13 cellular contexts compared by ENCODE assay signal in the genomic region with DNA sequence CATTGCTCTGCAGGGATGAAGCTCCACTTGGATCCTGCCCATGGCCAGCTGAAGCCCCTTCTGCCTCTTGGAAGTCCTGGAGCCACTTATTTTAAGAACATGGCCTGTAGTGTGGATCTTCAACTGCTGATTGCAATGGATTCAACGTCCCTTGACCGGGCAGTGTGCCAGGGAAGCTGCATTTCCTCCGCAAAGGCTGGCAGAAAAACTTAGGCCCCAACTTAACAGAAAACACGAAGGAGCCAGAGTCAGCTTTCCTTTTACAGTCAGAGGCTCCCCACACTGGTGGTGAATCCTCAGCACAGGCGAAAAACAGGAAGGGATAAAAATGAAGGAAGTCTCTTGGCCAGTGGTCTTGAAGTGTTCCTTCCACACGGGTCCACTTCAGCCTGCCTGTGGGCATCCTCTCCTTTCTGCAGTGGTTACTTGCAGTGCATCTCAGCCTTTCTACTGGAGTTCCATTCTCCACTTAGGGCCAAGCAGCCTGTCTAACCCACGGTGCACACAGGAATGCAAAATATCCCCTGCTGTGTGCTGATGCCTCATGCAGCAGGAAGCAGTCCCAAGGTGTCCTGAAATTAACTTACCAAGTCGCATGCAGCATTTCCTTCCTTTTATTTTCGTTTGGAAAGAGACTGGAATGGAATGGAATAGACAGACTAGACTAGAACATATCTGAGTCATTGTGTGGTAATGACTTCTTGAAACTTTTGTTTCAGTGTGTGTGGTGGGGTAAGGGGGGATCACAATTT. TPM values are rescaled to one million over a fixed set of nuclear protein-coding genes. Genes with fewer than 3 reads are reported as not detected.
DNase-seq lines count a peak whose midpoint lies in the region; ATAC-seq, FAIRE-seq and TF ChIP-seq lines count a peak whose summit lies in the region.
"Had no signal": no experiment of that assay in that cellular context is flagged by ENCODE, and none has a peak within 500 bp of the region (broad histone marks: within the 10 kb centered on the region; RNA-seq: fewer than 3 reads in every experiment).

No MANE protein-coding gene starts in this region.

- H3K36me3 Mint-ChIP-seq in CD14-positive monocyte: no peaks in the 10 kb centered on the region

- intact Hi-C loops in CD14-positive monocyte (cut with micrococcal nuclease): no loop called here

- no peaks in the 10 kb centered on the region for H3K27me3 ChIP-seq in bronchial epithelial cell (ENCODE audit: control insufficient read depth, insufficient read depth, low read length)

- H3K36me3 ChIP-seq in bronchial epithelial cell (ENCODE audit: control insufficient read depth, insufficient read depth, low read length): no peaks in the 10 kb centered on the region
- H3K36me3 ChIP-seq: transverse colon had no signal

- no peak overlapping the region for H3K4me3 Mint-ChIP-seq in CD14-positive monocyte
- H3K4me3 Mint-ChIP-seq: activated T-cell treated with anti-CD3 and anti-CD28 coated beads, Interleukin-2, amount 50 U/mL, for 4 hours had no signal

- H3K27me3 Mint-ChIP-seq in CD14-positive monocyte (ENCODE audit: low read depth in 3 of 3): peaks cover 22 to 31% (median 29%) of the 10 kb centered on the region in 3 donors

- H3K27ac Mint-ChIP-seq in CD14-positive monocyte: peak overlapping the region; percentile 63 to 94 (median 91)

- DNase-seq in CD14-positive monocyte (ENCODE audit: low spot score) (no peak), LHCN-M2 (ENCODE audit: low read depth) (peak; percentile 30), bronchial epithelial cell (ENCODE audit: low read depth) (peak; percentile 63), medulla oblongata (ENCODE audit: extremely low spot score) (peak; percentile 14), NCI-H1092 (lab: John Stamatoyannopoulos, UW) (no peak), T-helper 2 cell (no peak)
- DNase-seq in activated CD4-positive, alpha-beta T cell treated with anti-CD3 and anti-CD28 coated beads for 48 hours: no peak
- DNase-seq: activated T-cell treated with anti-CD3 and anti-CD28 coated beads, Interleukin-2, amount 50 U/mL, for 4 hours; DMS153; transverse colon had no signal

- FAIRE-seq in bronchial epithelial cell (lab: Jason Lieb, UNC): peak; percentile 28

- H3K4me3 ChIP-seq in bronchial epithelial cell (ENCODE audit: low read depth, low read length): no peak overlapping the region
- H3K4me3 ChIP-seq: lung, transverse colon had no signal

- no peak for ATAC-seq in GM19035 (IDR thresholded peaks at IDR 0.05; ENCODE audit: unreplicated experiment)
- ATAC-seq: activated T-cell treated with anti-CD3 and anti-CD28 coated beads, Interleukin-2, amount 50 U/mL, for 4 hours; Panc1 had no signal

- peaks cover 41% of the 10 kb centered on the region for H3K4me1 Mint-ChIP-seq in CD14-positive monocyte

- TF ChIP-seq CTCF in CD14-positive monocyte (IDR thresholded peaks at IDR 0.05): no peak
- no peak for TF ChIP-seq CTCF in bronchial epithelial cell (IDR thresholded peaks at IDR 0.05; ENCODE audit: insufficient read depth, low read length, severe bottlenecking)

- peaks cover 0 to 27% (median 5%) of the 10 kb centered on the region in 7 donors for H3K9me3 Mint-ChIP-seq in CD14-positive monocyte
- H3K9me3 Mint-ChIP-seq: activated T-cell treated with anti-CD3 and anti-CD28 coated beads, Interleukin-2, amount 50 U/mL, for 4 hours had no signal

RNA-seq across cellular contexts. Expression of gene FOXQ1, which starts 26.1 kb away (rescaled TPM):
- polyA plus RNA-seq in CD14-positive monocyte: not detected
- 0.17 and 0.58 TPM in 2 replicates for total RNA-seq in LHCN-M2 (2014; rRNA removed)
- polyA plus RNA-seq in LHCN-M2 (2012): not detected
- 3.1 and 3.4 TPM in 2 replicates for total RNA-seq in bronchial epithelial cell
- total RNA-seq: activated T-cell treated with anti-CD3 and anti-CD28 coated beads, Interleukin-2, amount 50 U/mL, for 4 hours had no signal

Comparison
In these comparisons a context has a peak if more than half of its experiments do, and no peak if none do; other contexts are left out.
1. DNase-seq: peak in LHCN-M2 (single experiment), bronchial epithelial cell (single experiment) and medulla oblongata (single experiment); none in CD14-positive monocyte (single experiment), NCI-H1092 (single experiment), activated CD4-positive, alpha-beta T cell treated with anti-CD3 and anti-CD28 coated beads for 48 hours (single experiment) and T-helper 2 cell (0 of 5).